25 cellular contexts compared by ENCODE assay signal in the genomic region with DNA sequence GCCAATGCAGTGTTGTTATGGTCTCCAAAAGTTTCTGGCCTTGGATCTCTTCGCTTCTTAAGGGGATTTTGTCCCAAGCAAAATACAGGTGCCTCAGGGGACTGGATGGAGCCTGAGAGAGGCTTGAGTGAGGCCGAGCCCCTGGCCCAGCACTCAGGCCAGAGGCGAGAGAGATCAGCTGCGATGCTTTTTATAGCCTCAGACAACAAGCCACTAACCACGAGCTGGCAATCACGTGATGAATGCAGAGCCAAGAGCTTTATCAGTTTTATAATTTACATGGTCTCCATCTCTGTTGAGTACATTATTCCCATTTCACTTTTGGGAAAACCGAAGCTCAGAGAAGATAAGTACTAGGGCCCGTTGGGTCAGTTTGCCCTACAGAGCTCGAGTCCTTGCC.
"Had no signal": no experiment of that assay in that cellular context is flagged by ENCODE, and none has a peak within 500 bp of the region (broad histone marks: within the 10 kb centered on the region; RNA-seq: fewer than 3 reads in every experiment).

No MANE protein-coding gene starts in this region.

- DNase-seq: colonic mucosa; dermis blood vessel endothelial cell; esophagus squamous epithelium; foreskin keratinocyte; head of caudate nucleus; kidney; left colon; mammary epithelial cell; nucleus accumbens; retina; stimulated activated CD4-positive, alpha-beta T cell treated with anti-CD3 and anti-CD28 coated beads, Interleukin-2, amount 100 ng/mL, for 24 hours; stimulated activated CD4-positive, alpha-beta T cell treated with anti-CD3 and anti-CD28 coated beads, Interleukin-4, amount 100 ng/mL, for 4 hours; stimulated activated naive B cell treated with anti-CD40 and anti-IgM and Interleukin-4, amounts not matched to agents 10 μg/mL and 1 μg/mL and 100 μg/mL, for 72 hours; stimulated activated naive CD8-positive, alpha-beta T cell treated with anti-CD3 and anti-CD28 coated beads, Interleukin-15, amount 100 ng/mL, for 72 hours; testis; upper lobe of right lung had no signal

- H3K27ac ChIP-seq: colonic mucosa, esophagus squamous epithelium, foreskin keratinocyte, hepatocyte, neural progenitor cell, prostate gland, testis, upper lobe of right lung, vagina had no signal

- ATAC-seq: foreskin keratinocyte; left colon; sciatic nerve; stimulated activated naive B cell treated with anti-CD40 and anti-IgM and Interleukin-4, amounts not matched to agents 10 μg/mL and 1 μg/mL and 100 μg/mL, for 72 hours; stimulated activated naive CD8-positive, alpha-beta T cell treated with anti-CD3 and anti-CD28 coated beads, Interleukin-15, amount 100 ng/mL, for 72 hours; upper lobe of right lung had no signal

- H2AFZ ChIP-seq: hepatocyte, neural progenitor cell, parathyroid adenoma had no signal

- H3K4me3 Mint-ChIP-seq: natural killer cell treated with Interleukin-12 subunit alpha and Interleukin-12 subunit beta and Interleukin-15 and Interleukin-18, amount 100 ng/mL, for 72 hours; neural progenitor cell; stimulated activated naive B cell treated with anti-CD40 and anti-IgM and Interleukin-4, amounts not matched to agents 10 μg/mL and 1 μg/mL and 100 μg/mL, for 72 hours; stimulated activated naive CD8-positive, alpha-beta T cell treated with anti-CD3 and anti-CD28 coated beads, Interleukin-15, amount 100 ng/mL, for 72 hours had no signal

- H3K9ac ChIP-seq: neural progenitor cell, parathyroid adenoma had no signal

- H3K79me2 ChIP-seq: hepatocyte, parathyroid adenoma had no signal

- H3K27me3 ChIP-seq: colonic mucosa, esophagus squamous epithelium, hepatocyte, neural progenitor cell, testis, tibial nerve, upper lobe of right lung, vagina had no signal

- H3K27ac Mint-ChIP-seq: natural killer cell treated with Interleukin-12 subunit alpha and Interleukin-12 subunit beta and Interleukin-15 and Interleukin-18, amount 100 ng/mL, for 72 hours; neural progenitor cell; stimulated activated naive B cell treated with anti-CD40 and anti-IgM and Interleukin-4, amounts not matched to agents 10 μg/mL and 1 μg/mL and 100 μg/mL, for 72 hours; stimulated activated naive CD8-positive, alpha-beta T cell treated with anti-CD3 and anti-CD28 coated beads, Interleukin-15, amount 100 ng/mL, for 72 hours had no signal

- H3K4me2 ChIP-seq: hepatocyte, neural progenitor cell had no signal

- H3K4me3 ChIP-seq: colonic mucosa, esophagus squamous epithelium, hepatocyte, neural progenitor cell, prostate gland, skin epidermis, testis, tibial nerve, upper lobe of right lung, vagina had no signal

- H3K9me3 ChIP-seq: colonic mucosa, esophagus squamous epithelium, prostate gland, testis, tibial nerve, upper lobe of right lung, vagina had no signal

- H3K9me3 Mint-ChIP-seq: natural killer cell treated with Interleukin-12 subunit alpha and Interleukin-12 subunit beta and Interleukin-15 and Interleukin-18, amount 100 ng/mL, for 72 hours; stimulated activated naive B cell treated with anti-CD40 and anti-IgM and Interleukin-4, amounts not matched to agents 10 μg/mL and 1 μg/mL and 100 μg/mL, for 72 hours had no signal

- FAIRE-seq: kidney had no signal

- H3K4me1 ChIP-seq: colonic mucosa, neural progenitor cell, parathyroid adenoma, prostate gland, testis, upper lobe of right lung, vagina had no signal

- H3K4me1 Mint-ChIP-seq: stimulated activated naive B cell treated with anti-CD40 and anti-IgM and Interleukin-4, amounts not matched to agents 10 μg/mL and 1 μg/mL and 100 μg/mL, for 72 hours; stimulated activated naive CD8-positive, alpha-beta T cell treated with anti-CD3 and anti-CD28 coated beads, Interleukin-15, amount 100 ng/mL, for 72 hours had no signal

- H3K27me3 Mint-ChIP-seq: stimulated activated naive B cell treated with anti-CD40 and anti-IgM and Interleukin-4, amounts not matched to agents 10 μg/mL and 1 μg/mL and 100 μg/mL, for 72 hours; stimulated activated naive CD8-positive, alpha-beta T cell treated with anti-CD3 and anti-CD28 coated beads, Interleukin-15, amount 100 ng/mL, for 72 hours had no signal

- H3K36me3 ChIP-seq: colonic mucosa, esophagus squamous epithelium, neural progenitor cell, prostate gland, tibial nerve, upper lobe of right lung, vagina had no signal

- H3K36me3 Mint-ChIP-seq: natural killer cell treated with Interleukin-12 subunit alpha and Interleukin-12 subunit beta and Interleukin-15 and Interleukin-18, amount 100 ng/mL, for 72 hours; stimulated activated naive B cell treated with anti-CD40 and anti-IgM and Interleukin-4, amounts not matched to agents 10 μg/mL and 1 μg/mL and 100 μg/mL, for 72 hours had no signal
